In the genomic region with DNA sequence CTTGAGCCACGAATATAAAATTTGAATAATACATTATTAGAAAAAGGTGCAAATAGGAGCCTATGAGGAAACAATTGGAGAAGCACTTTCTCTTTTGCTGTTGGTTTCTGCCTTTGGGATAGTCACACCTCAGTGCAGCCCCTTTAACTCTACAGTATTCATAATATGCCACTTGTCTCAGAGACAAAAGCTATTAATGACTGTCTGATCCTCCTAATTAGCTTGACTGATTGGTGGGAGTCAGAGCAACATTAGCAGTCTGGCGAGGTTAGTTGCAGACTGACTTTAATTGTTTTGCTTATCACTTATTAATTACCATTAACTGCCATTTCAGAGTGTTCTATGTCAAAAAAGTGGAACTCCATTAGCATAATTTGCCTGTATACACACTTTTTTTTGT, we compare ENCODE assay signal across 10 cellular contexts.
"Had no signal": no experiment of that assay in that cellular context is flagged by ENCODE, and none has a peak within 500 bp of the region (broad histone marks: within the 10 kb centered on the region; RNA-seq: fewer than 3 reads in every experiment).

No MANE protein-coding gene starts in this region.

- H3K36me3 ChIP-seq: HAP-1 had no signal

- FAIRE-seq: HTR-8/SVneo, K562 had no signal

- H3K9me3 ChIP-seq: HAP-1 had no signal

- H3K4me3 ChIP-seq: GM23248, HAP-1, K562 had no signal

- H3K9ac ChIP-seq: GM23248 had no signal

- ATAC-seq: HCT116, K562 had no signal

- DNase-seq: GM23248, GOT3, H7, HFFc6, IMR-90, KG1 had no signal

- H3K4me1 ChIP-seq: HAP-1 had no signal

- H3K27ac ChIP-seq: GM23248 had no signal

- H2AFZ ChIP-seq: GM23248 had no signal
